1 cellular context compared by ENCODE assay signal in the genomic region with DNA sequence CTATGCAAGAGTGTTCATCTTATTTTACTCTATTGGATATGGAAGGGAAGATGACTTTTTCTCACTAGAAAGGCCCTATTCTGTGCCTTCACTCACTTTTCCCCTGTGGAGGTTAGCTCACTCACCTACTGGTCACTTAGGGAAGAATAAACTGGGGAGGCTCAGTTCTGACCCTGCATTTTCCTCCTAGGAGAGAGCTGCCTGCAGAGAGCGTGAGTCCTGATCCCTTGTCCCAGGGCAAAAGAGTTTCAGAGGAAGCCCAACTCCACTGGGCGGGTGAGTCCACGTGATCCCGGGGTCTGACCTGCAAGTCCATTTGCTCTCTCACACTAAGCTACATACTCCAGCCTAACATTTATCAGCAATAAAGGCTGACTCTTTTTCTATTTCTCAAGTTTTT.
TF ChIP-seq lines count a peak whose summit lies in the region.

No MANE protein-coding gene starts in this region.

TF ChIP-seq in WTC11, 78 proteins besides CTCF, POLR2A, EP300 and RAD21 (continued from another document):
- TF ChIP-seq NR3C1 (CRISPR knock-in tag; conservative IDR thresholded peaks at IDR 0.05; ENCODE audit: low read depth) (no peak), E2F4 (CRISPR knock-in tag; IDR thresholded peaks at IDR 0.05; ENCODE audit: borderline replicate concordance, low read depth) (no peak)
- TF ChIP-seq, protein P1, sequence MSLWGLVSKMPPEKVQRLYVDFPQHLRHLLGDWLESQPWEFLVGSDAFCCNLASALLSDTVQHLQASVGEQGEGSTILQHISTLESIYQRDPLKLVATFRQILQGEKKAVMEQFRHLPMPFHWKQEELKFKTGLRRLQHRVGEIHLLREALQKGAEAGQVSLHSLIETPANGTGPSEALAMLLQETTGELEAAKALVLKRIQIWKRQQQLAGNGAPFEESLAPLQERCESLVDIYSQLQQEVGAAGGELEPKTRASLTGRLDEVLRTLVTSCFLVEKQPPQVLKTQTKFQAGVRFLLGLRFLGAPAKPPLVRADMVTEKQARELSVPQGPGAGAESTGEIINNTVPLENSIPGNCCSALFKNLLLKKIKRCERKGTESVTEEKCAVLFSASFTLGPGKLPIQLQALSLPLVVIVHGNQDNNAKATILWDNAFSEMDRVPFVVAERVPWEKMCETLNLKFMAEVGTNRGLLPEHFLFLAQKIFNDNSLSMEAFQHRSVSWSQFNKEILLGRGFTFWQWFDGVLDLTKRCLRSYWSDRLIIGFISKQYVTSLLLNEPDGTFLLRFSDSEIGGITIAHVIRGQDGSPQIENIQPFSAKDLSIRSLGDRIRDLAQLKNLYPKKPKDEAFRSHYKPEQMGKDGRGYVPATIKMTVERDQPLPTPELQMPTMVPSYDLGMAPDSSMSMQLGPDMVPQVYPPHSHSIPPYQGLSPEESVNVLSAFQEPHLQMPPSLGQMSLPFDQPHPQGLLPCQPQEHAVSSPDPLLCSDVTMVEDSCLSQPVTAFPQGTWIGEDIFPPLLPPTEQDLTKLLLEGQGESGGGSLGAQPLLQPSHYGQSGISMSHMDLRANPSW (CRISPR knock-in tag; conservative IDR thresholded peaks at IDR 0.05; ENCODE audit: low read depth): no peak
- TF ChIP-seq, protein P2, sequence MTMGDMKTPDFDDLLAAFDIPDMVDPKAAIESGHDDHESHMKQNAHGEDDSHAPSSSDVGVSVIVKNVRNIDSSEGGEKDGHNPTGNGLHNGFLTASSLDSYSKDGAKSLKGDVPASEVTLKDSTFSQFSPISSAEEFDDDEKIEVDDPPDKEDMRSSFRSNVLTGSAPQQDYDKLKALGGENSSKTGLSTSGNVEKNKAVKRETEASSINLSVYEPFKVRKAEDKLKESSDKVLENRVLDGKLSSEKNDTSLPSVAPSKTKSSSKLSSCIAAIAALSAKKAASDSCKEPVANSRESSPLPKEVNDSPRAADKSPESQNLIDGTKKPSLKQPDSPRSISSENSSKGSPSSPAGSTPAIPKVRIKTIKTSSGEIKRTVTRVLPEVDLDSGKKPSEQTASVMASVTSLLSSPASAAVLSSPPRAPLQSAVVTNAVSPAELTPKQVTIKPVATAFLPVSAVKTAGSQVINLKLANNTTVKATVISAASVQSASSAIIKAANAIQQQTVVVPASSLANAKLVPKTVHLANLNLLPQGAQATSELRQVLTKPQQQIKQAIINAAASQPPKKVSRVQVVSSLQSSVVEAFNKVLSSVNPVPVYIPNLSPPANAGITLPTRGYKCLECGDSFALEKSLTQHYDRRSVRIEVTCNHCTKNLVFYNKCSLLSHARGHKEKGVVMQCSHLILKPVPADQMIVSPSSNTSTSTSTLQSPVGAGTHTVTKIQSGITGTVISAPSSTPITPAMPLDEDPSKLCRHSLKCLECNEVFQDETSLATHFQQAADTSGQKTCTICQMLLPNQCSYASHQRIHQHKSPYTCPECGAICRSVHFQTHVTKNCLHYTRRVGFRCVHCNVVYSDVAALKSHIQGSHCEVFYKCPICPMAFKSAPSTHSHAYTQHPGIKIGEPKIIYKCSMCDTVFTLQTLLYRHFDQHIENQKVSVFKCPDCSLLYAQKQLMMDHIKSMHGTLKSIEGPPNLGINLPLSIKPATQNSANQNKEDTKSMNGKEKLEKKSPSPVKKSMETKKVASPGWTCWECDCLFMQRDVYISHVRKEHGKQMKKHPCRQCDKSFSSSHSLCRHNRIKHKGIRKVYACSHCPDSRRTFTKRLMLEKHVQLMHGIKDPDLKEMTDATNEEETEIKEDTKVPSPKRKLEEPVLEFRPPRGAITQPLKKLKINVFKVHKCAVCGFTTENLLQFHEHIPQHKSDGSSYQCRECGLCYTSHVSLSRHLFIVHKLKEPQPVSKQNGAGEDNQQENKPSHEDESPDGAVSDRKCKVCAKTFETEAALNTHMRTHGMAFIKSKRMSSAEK (CRISPR knock-in tag; IDR thresholded peaks at IDR 0.05; ENCODE audit: borderline replicate concordance): no peak
